In the genomic region with DNA sequence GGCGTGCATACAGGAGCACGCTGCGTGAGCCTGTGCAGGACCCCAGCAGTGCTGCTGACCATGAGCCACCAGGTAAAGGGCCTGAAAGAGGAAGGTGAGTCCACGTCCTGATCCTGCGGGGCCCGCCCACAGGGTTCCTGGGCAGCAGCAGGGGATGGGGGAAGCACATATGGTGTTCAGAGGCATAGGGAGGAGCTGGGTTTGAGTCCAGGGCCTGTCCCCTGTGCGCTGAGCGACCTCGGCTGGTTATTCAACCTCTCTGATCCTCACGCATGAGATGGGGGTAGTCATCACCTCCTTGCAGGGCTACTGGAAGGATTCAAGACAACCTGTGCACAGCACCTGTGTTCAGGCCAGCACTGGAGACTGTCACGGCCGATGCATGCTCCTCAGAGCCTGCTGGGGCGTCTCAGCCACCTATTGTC, we compare ENCODE assay signal across 13 cellular contexts. TPM values are rescaled to one million over a fixed set of nuclear protein-coding genes. Genes with fewer than 3 reads are reported as not detected.
DNase-seq lines count a peak whose midpoint lies in the region; ATAC-seq and TF ChIP-seq lines count a peak whose summit lies in the region.
"Had no signal": no experiment of that assay in that cellular context is flagged by ENCODE, and none has a peak within 500 bp of the region (broad histone marks: within the 10 kb centered on the region; RNA-seq: fewer than 3 reads in every experiment).

Gene TMC2, plus strand, starts transcription at position 12 of the 425 bp plus-strand sequence. Its CDS starts 49 bp downstream, at position 61.

- H3K9me3 Mint-ChIP-seq in neural progenitor cell: no peaks in the 10 kb centered on the region
- H3K9me3 Mint-ChIP-seq in activated T-helper 2 cell treated with anti-CD3 and anti-CD28 coated beads, Interferon-gamma antibody, Interleukin-2, Interleukin-4, amounts not matched to agents 10 μg/mL and 5 μg/mL and 100 μg/mL, durations not matched to agents 14 hours and 24 hours and 36 hours: no peaks in the 10 kb centered on the region
- H3K9me3 Mint-ChIP-seq: CD4-positive, alpha-beta T cell; H9 had no signal

- H3K27me3 Mint-ChIP-seq in neural progenitor cell (ENCODE audit: insufficient read depth, low read depth): peaks cover 19% of the 10 kb centered on the region
- peaks cover 26% of the 10 kb centered on the region for H3K27me3 Mint-ChIP-seq in activated T-helper 2 cell treated with anti-CD3 and anti-CD28 coated beads, Interferon-gamma antibody, Interleukin-2, Interleukin-4, amounts not matched to agents 10 μg/mL and 5 μg/mL and 100 μg/mL, durations not matched to agents 14 hours and 24 hours and 36 hours (ENCODE audit: low read depth)

- no peak within 1 kb of the TSS for H3K23ac ChIP-seq in IMR-90 (ENCODE audit: low read depth, low read length)

- no peak within 1 kb of the TSS for H4K8ac ChIP-seq in IMR-90 (ENCODE audit: low read depth in 2 of 2, low read length in 2 of 2)

- H3K4ac ChIP-seq in IMR-90 (ENCODE audit: low read depth, low read length): no peak within 1 kb of the TSS

- POLR2A ChIA-PET in IMR-90 (lab: Charles Lee; ENCODE audit: unreplicated experiment): no interaction called here

- H2BK15ac ChIP-seq in IMR-90 (ENCODE audit: low read depth, low read length): no peak within 1 kb of the TSS

- no peaks in the 10 kb centered on the region for H3F3A ChIP-seq in neural progenitor cell (ENCODE audit: low read depth)

- no peak for TF ChIP-seq CTCF in IMR-90 (conservative IDR thresholded peaks at IDR 0.05; ENCODE audit: low read depth, low read length)
- no peak for TF ChIP-seq CTCF in dorsolateral prefrontal cortex (IDR thresholded peaks at IDR 0.05 in 54 of 56, conservative IDR thresholded peaks at IDR 0.05 in 2 of 56; ENCODE audit: low read depth in 1 of 56, partially characterized antibody in 56 of 56)
- no peak for TF ChIP-seq CTCF in neural progenitor cell (IDR thresholded peaks at IDR 0.05)

- CTCF ChIA-PET in IMR-90 (lab: Yijun Ruan, JAX): no interaction called here

- in situ Hi-C loops in IMR-90 (cut with MboI; ENCODE audit: low sequenced_read_pairs): no loop called here

- no peaks in the 10 kb centered on the region for H4K20me1 ChIP-seq in IMR-90 (ENCODE audit: insufficient read depth, low read length)
- H4K20me1 ChIP-seq in neural progenitor cell (ENCODE audit: low read depth): no peaks in the 10 kb centered on the region

- BruUV-seq in IMR-90 (replicated peaks; lab: Mats Ljungman, UMichigan): no TSS peak

- H4K5ac ChIP-seq in IMR-90 (ENCODE audit: low read depth, low read length): no peak within 1 kb of the TSS

- intact Hi-C loops in IMR-90 (cut with micrococcal nuclease): loop anchor here (5.0 kb wide), 1 partner anchor 46 kb away; no protein-coding TSS in a partner anchor
- intact Hi-C loops in dorsolateral prefrontal cortex (cut with DNase I): no loop called here
- intact Hi-C loops in activated T-helper 2 cell treated with anti-CD3 and anti-CD28 coated beads, Interferon-gamma antibody, Interleukin-2, Interleukin-4, amounts not matched to agents 10 μg/mL and 5 μg/mL and 100 μg/mL, durations not matched to agents 14 hours and 24 hours and 36 hours (cut with micrococcal nuclease): no loop called here

- H2BK5ac ChIP-seq in IMR-90 (ENCODE audit: low read depth, low read length, poor library complexity, severe bottlenecking): no peak within 1 kb of the TSS

- H3K9ac ChIP-seq in IMR-90 (ENCODE audit: low read depth, low read length) (no peak within 1 kb of the TSS), neural progenitor cell (no peak within 1 kb of the TSS)

- TF ChIP-seq RAD21 in IMR-90 (IDR thresholded peaks at IDR 0.05; ENCODE audit: low read length): no peak

- WGBS in IMR-90 (ENCODE audit: extremely low coverage in 2 of 2, insufficient read length in 1 of 2), 2 experiments: 62% methylated on average over 7 of the region's 13 CpGs; no CpG with 5 or more reads in 1 of the 2 experiments

- no peak for ATAC-seq in IMR-90 (ENCODE audit: low read depth)
- ATAC-seq in HG02852 (IDR thresholded peaks at IDR 0.05; ENCODE audit: unreplicated experiment): no peak

- no peak within 1 kb of the TSS for H2BK120ac ChIP-seq in IMR-90 (ENCODE audit: low read depth, low read length)

- H3K79me1 ChIP-seq in IMR-90 (ENCODE audit: low read depth in 1 of 2, low read length in 2 of 2): no peaks in the 10 kb centered on the region

- H3K4me1 Mint-ChIP-seq in neural progenitor cell: peaks cover 29% of the 10 kb centered on the region
- H3K4me1 Mint-ChIP-seq in activated T-helper 2 cell treated with anti-CD3 and anti-CD28 coated beads, Interferon-gamma antibody, Interleukin-2, Interleukin-4, amounts not matched to agents 10 μg/mL and 5 μg/mL and 100 μg/mL, durations not matched to agents 14 hours and 24 hours and 36 hours (ENCODE audit: low read depth): no peaks in the 10 kb centered on the region

- H3K4me3 Mint-ChIP-seq in neural progenitor cell: no peak within 1 kb of the TSS
- H3K4me3 Mint-ChIP-seq in activated T-helper 2 cell treated with anti-CD3 and anti-CD28 coated beads, Interferon-gamma antibody, Interleukin-2, Interleukin-4, amounts not matched to agents 10 μg/mL and 5 μg/mL and 100 μg/mL, durations not matched to agents 14 hours and 24 hours and 36 hours (ENCODE audit: low read depth): no peak within 1 kb of the TSS
- H3K4me3 Mint-ChIP-seq: CD4-positive, alpha-beta T cell; H9 had no signal

- no peak within 1 kb of the TSS for H2AK5ac ChIP-seq in IMR-90 (ENCODE audit: low read depth, low read length)

- dilution Hi-C loops in IMR-90 (cut with HindIII; ENCODE audit: low sequenced_read_pairs, unreplicated experiment): no loop called here

- H3K27ac Mint-ChIP-seq in neural progenitor cell: no peak within 1 kb of the TSS
- H3K27ac Mint-ChIP-seq in activated T-helper 2 cell treated with anti-CD3 and anti-CD28 coated beads, Interferon-gamma antibody, Interleukin-2, Interleukin-4, amounts not matched to agents 10 μg/mL and 5 μg/mL and 100 μg/mL, durations not matched to agents 14 hours and 24 hours and 36 hours: no peak within 1 kb of the TSS
- H3K27ac Mint-ChIP-seq: CD4-positive, alpha-beta T cell; H9 had no signal

- no peaks in the 10 kb centered on the region; the same call in 1 of the 2 replicates for H3K9me1 ChIP-seq in IMR-90 (ENCODE audit: insufficient read depth, low read length)

- H3K27ac ChIP-seq in IMR-90 (ENCODE audit: insufficient read depth, low read length) (no peak within 1 kb of the TSS), dorsolateral prefrontal cortex (peak within 1 kb of the TSS in 51 of 59 donors; percentile 7 to 99 (median 96)), neural progenitor cell (no peak within 1 kb of the TSS)
- H3K27ac ChIP-seq: C4-2B had no signal

- no peak within 1 kb of the TSS for H3K14ac ChIP-seq in IMR-90 (replicated peaks; ENCODE audit: low read depth, low read length)

- H3K4me3 ChIP-seq in IMR-90 (ENCODE audit: insufficient read depth, low read depth, low read length): no peak within 1 kb of the TSS
- no peak within 1 kb of the TSS for H3K4me3 ChIP-seq in dorsolateral prefrontal cortex
- H3K4me3 ChIP-seq in neural progenitor cell: no peak within 1 kb of the TSS

- H3K79me2 ChIP-seq in neural progenitor cell (ENCODE audit: low read depth): no peaks in the 10 kb centered on the region

- H3K36me3 ChIP-seq in IMR-90 (ENCODE audit: control insufficient read depth, insufficient read depth, low read length) (no peaks in the 10 kb centered on the region), neural progenitor cell (no peaks in the 10 kb centered on the region)
- H3K36me3 ChIP-seq: BE2C had no signal

- no peak within 1 kb of the TSS for H2AK9ac ChIP-seq in IMR-90 (replicated peaks; ENCODE audit: low read depth, low read length, poor library complexity)

- H3K9me3 ChIP-seq in IMR-90 (ENCODE audit: control insufficient read depth, insufficient read depth, low read length) (no peaks in the 10 kb centered on the region), neural progenitor cell (ENCODE audit: low read depth) (no peaks in the 10 kb centered on the region)
- H3K9me3 ChIP-seq: BE2C, Caco-2 had no signal

- no peak within 1 kb of the TSS for H3K18ac ChIP-seq in IMR-90 (ENCODE audit: low read depth, low read length)

- no peak for DNase-seq in IMR-90
- DNase-seq in dorsolateral prefrontal cortex: no peak
- no peak for DNase-seq in neural progenitor cell (ENCODE audit: low spot score)
- DNase-seq in activated T-helper 2 cell treated with anti-CD3 and anti-CD28 coated beads, Interferon-gamma antibody, Interleukin-2, Interleukin-4, amounts not matched to agents 10 μg/mL and 5 μg/mL and 100 μg/mL, durations not matched to agents 14 hours and 24 hours and 36 hours (ENCODE audit: low spot score): no peak
- DNase-seq in SHP77 (lab: John Stamatoyannopoulos, UW): no peak
- DNase-seq: ACHN; BE2C; Caco-2; CD4-positive, alpha-beta T cell; GOT3; H9 had no signal

- no peak within 1 kb of the TSS for H2BK20ac ChIP-seq in IMR-90 (ENCODE audit: low read depth, low read length)

- H3K4me2 ChIP-seq in IMR-90 (ENCODE audit: low read depth, low read length) (no peak within 1 kb of the TSS), neural progenitor cell (peak within 1 kb of the TSS; percentile 22)

- H3K27me3 ChIP-seq in IMR-90 (ENCODE audit: control insufficient read depth, insufficient read depth, low read length) (peaks cover 59% of the 10 kb centered on the region), dorsolateral prefrontal cortex (no peaks in the 10 kb centered on the region), neural progenitor cell (peaks cover 28% of the 10 kb centered on the region)
- H3K27me3 ChIP-seq: BE2C had no signal

- H3K36me3 Mint-ChIP-seq in neural progenitor cell: no peaks in the 10 kb centered on the region
- H3K36me3 Mint-ChIP-seq in activated T-helper 2 cell treated with anti-CD3 and anti-CD28 coated beads, Interferon-gamma antibody, Interleukin-2, Interleukin-4, amounts not matched to agents 10 μg/mL and 5 μg/mL and 100 μg/mL, durations not matched to agents 14 hours and 24 hours and 36 hours (ENCODE audit: low read depth): no peaks in the 10 kb centered on the region

- TF ChIP-seq POLR2A in IMR-90 (IDR thresholded peaks at IDR 0.05; ENCODE audit: low read depth, low read length): no peak

- H2AFZ ChIP-seq in IMR-90 (replicated peaks; ENCODE audit: low read length, poor library complexity) (peak within 1 kb of the TSS; percentile 58), neural progenitor cell (replicated peaks) (peak within 1 kb of the TSS; percentile 45)

- H4K91ac ChIP-seq in IMR-90 (ENCODE audit: insufficient read depth, low read depth, low read length): no peak within 1 kb of the TSS

- H3K4me1 ChIP-seq in IMR-90 (ENCODE audit: control insufficient read depth, insufficient read depth, low read length) (no peaks in the 10 kb centered on the region), neural progenitor cell (peaks cover 17% of the 10 kb centered on the region)
- H3K4me1 ChIP-seq: Caco-2 had no signal

- no peak within 1 kb of the TSS for H3K56ac ChIP-seq in IMR-90 (ENCODE audit: extremely low read depth, insufficient read depth, low read length)

RNA-seq across cellular contexts. Expression of gene TMC2, which starts in this region (rescaled TPM):
- not detected in 2 replicates for total RNA-seq in IMR-90 (2012; rRNA removed)
- not detected in 2 replicates for polyA plus RNA-seq in IMR-90 (2012; rRNA removed)
- polyA plus RNA-seq in IMR-90 (2012; cell fraction: cytosol; rRNA removed): not detected in 2 replicates
- polyA plus RNA-seq in IMR-90 (2012; cell fraction: nucleus; rRNA removed; ENCODE audit: low replicate concordance): not detected in 2 replicates
- total RNA-seq in dorsolateral prefrontal cortex: 1 to 10 TPM in 68 of 120 experiments, under 1 TPM in 51, not detected in 1; 0.28 to 2.5 (median 1.1) TPM
- total RNA-seq in neural progenitor cell (ENCODE audit: low replicate concordance): not detected in 2 replicates
- total RNA-seq in activated T-helper 2 cell treated with anti-CD3 and anti-CD28 coated beads, Interferon-gamma antibody, Interleukin-2, Interleukin-4, amounts not matched to agents 10 μg/mL and 5 μg/mL and 100 μg/mL, durations not matched to agents 14 hours and 24 hours and 36 hours: not detected in 2 replicates
- total RNA-seq: Caco-2; CD4-positive, alpha-beta T cell; H9 had no signal

Comparison
In these comparisons a context has a peak if more than half of its experiments do, and no peak if none do; other contexts are left out.
1. H3K27ac ChIP-seq: peak in dorsolateral prefrontal cortex (51 of 59); none in IMR-90 (single experiment) and neural progenitor cell (single experiment).